17 cellular contexts compared by ENCODE assay signal in genomic region chr5:125148706-125149105, GRCh38.
DNase-seq lines count a peak whose midpoint lies in the region; TF ChIP-seq lines count a peak whose summit lies in the region.
"Had no signal": no experiment of that assay in that cellular context is flagged by ENCODE, and none has a peak within 500 bp of the region (broad histone marks: within the 10 kb centered on the region; RNA-seq: fewer than 3 reads in every experiment).

No MANE protein-coding gene starts in this region.

- no TSS peak for BruUV-seq in A673 (replicated peaks; lab: Mats Ljungman, UMichigan)

- H3K4me2 ChIP-seq in neuronal stem cell (ENCODE audit: insufficient read depth, low read length, poor library complexity, severe bottlenecking): no peak overlapping the region
- H3K4me2 ChIP-seq: BLaER1, SK-N-SH had no signal

- H4K91ac ChIP-seq in neuronal stem cell (ENCODE audit: low read depth, low read length, poor library complexity): no peak overlapping the region

- DNase-seq in LHCN-M2 (ENCODE audit: low read depth) (peak; percentile 61), amniotic epithelial cell (ENCODE audit: low read depth) (peak; percentile 53), fibroblast of the aortic adventitia (ENCODE audit: low read depth) (peak; percentile 81), neuronal stem cell (ENCODE audit: low spot score) (no peak), A673 (ENCODE audit: low spot score) (no peak), NCI-H187 (lab: John Stamatoyannopoulos, UW) (no peak), GF-D8 (lab: John Stamatoyannopoulos, UW) (no peak)
- no peak for DNase-seq in stimulated activated CD4-positive, alpha-beta T cell treated with anti-CD3 and anti-CD28 coated beads, Interleukin-12 subunit alpha, Interleukin-12 subunit beta, amount 100 ng/mL, for 4 hours
- DNase-seq: CD8-positive, alpha-beta memory T cell; DMS153; EL; NCI-H146; NCI-H2107; NK-92 treated with Interleukin-12 subunit alpha and Interleukin-12 subunit beta, amount 100 ng/mL, for 24 hours; PC-3 had no signal

- no peak overlapping the region for H3K18ac ChIP-seq in neuronal stem cell (ENCODE audit: low read length)

- peak overlapping the region; percentile 6 for H2AFZ ChIP-seq in neuronal stem cell (ENCODE audit: low read length)

- H2BK15ac ChIP-seq in neuronal stem cell (ENCODE audit: low read length): no peak overlapping the region

- H2BK5ac ChIP-seq in neuronal stem cell (ENCODE audit: low read length): no peak overlapping the region

- POLR2A ChIA-PET in A673 (lab: Charles Lee; ENCODE audit: low non-redundant PET): no interaction called here

- no peak overlapping the region for H2BK120ac ChIP-seq in neuronal stem cell (ENCODE audit: low read depth, low read length)

- H3K27ac ChIP-seq in neuronal stem cell (replicated peaks; ENCODE audit: low read length): no peak overlapping the region
- no peak overlapping the region for H3K27ac ChIP-seq in A673 (ENCODE audit: low read depth, low read length, poor library complexity, severe bottlenecking)
- H3K27ac ChIP-seq: BLaER1 had no signal

- no peaks in the 10 kb centered on the region for H3K9me3 ChIP-seq in neuronal stem cell (replicated peaks in 1 of 2; ENCODE audit: control insufficient read depth in 2 of 2, insufficient read depth in 1 of 2, low read depth in 1 of 2, low read length in 2 of 2)
- H3K9me3 ChIP-seq in A673 (ENCODE audit: low read depth, low read length, poor library complexity, severe bottlenecking): no peaks in the 10 kb centered on the region
- H3K9me3 ChIP-seq: BLaER1, SK-N-SH had no signal

- H3K27me3 ChIP-seq in neuronal stem cell (ENCODE audit: control insufficient read depth in 3 of 3, insufficient read depth in 3 of 3, low read depth in 1 of 3, low read length in 3 of 3) (no peaks in the 10 kb centered on the region), A673 (replicated peaks; ENCODE audit: insufficient read depth, low read depth, low read length, poor library complexity) (peaks cover 5% of the 10 kb centered on the region)
- H3K27me3 ChIP-seq: BLaER1 had no signal

- no peak overlapping the region for H3K4ac ChIP-seq in neuronal stem cell (ENCODE audit: low read length)

- WGBS in neuronal stem cell (ENCODE audit: extremely low coverage in 2 of 2, insufficient read length in 2 of 2, insufficient replicate concordance in 1 of 2), 2 donors: no CpG with 5 or more reads among the region's 3 CpGs

- no peak overlapping the region for H3K9ac ChIP-seq in neuronal stem cell (ENCODE audit: low read depth, low read length, poor library complexity)
- H3K9ac ChIP-seq: BLaER1, SK-N-SH had no signal

- no peak overlapping the region for H3K4me3 ChIP-seq in fibroblast of the aortic adventitia (ENCODE audit: low read depth, low read length)
- H3K4me3 ChIP-seq in neuronal stem cell (ENCODE audit: low read length in 2 of 2): no peak overlapping the region
- H3K4me3 ChIP-seq in A673 (ENCODE audit: low read depth, low read length, poor library complexity, severe bottlenecking): no peak overlapping the region
- H3K4me3 ChIP-seq: BLaER1 had no signal

- H3K79me1 ChIP-seq in neuronal stem cell (ENCODE audit: low read depth, low read length): no peaks in the 10 kb centered on the region

- H3K36me3 ChIP-seq in neuronal stem cell (replicated peaks in 1 of 2; ENCODE audit: control insufficient read depth in 2 of 2, insufficient read depth in 2 of 2, low read length in 2 of 2) (no peaks in the 10 kb centered on the region), A673 (ENCODE audit: insufficient read depth, low read length, poor library complexity, severe bottlenecking) (no peaks in the 10 kb centered on the region)
- H3K36me3 ChIP-seq: BLaER1 had no signal

- no peak overlapping the region for H3K23ac ChIP-seq in neuronal stem cell (ENCODE audit: low read depth, low read length, poor library complexity)

- TF ChIP-seq CTCF in fibroblast of the aortic adventitia (IDR thresholded peaks at IDR 0.05; ENCODE audit: insufficient read depth, low read length): no peak
- TF ChIP-seq CTCF in A673 (conservative IDR thresholded peaks at IDR 0.05; ENCODE audit: low read depth, low read length): no peak

- intact Hi-C loops in A673 (cut with micrococcal nuclease; ENCODE audit: unreplicated experiment): no loop called here

- CTCF ChIA-PET in A673 (lab: Charles Lee): no interaction called here

- no peak overlapping the region for H2AK5ac ChIP-seq in neuronal stem cell (ENCODE audit: low read depth, low read length)

- H4K8ac ChIP-seq in neuronal stem cell (ENCODE audit: low read depth, low read length): no peak overlapping the region

- no peak overlapping the region for H3K14ac ChIP-seq in neuronal stem cell (ENCODE audit: low read length)

- no peak overlapping the region for H2BK12ac ChIP-seq in neuronal stem cell (ENCODE audit: low read length)

- H3K4me1 ChIP-seq in neuronal stem cell (ENCODE audit: control insufficient read depth in 2 of 2, insufficient read depth in 1 of 2, low read depth in 1 of 2, low read length in 2 of 2) (peaks cover 5 to 18% of the 10 kb centered on the region in 2 donors), A673 (ENCODE audit: insufficient read depth, low read length, poor library complexity, severe bottlenecking) (no peaks in the 10 kb centered on the region)

Comparison
In these comparisons a context has a peak if more than half of its experiments do, and no peak if none do; other contexts are left out.
1. DNase-seq: peak in LHCN-M2 (single experiment), amniotic epithelial cell (single experiment) and fibroblast of the aortic adventitia (single experiment); none in neuronal stem cell (single experiment), stimulated activated CD4-positive, alpha-beta T cell treated with anti-CD3 and anti-CD28 coated beads, Interleukin-12 subunit alpha, Interleukin-12 subunit beta, amount 100 ng/mL, for 4 hours (single experiment), A673 (single experiment), NCI-H187 (0 of 2) and GF-D8 (single experiment).